1 cellular context compared by ENCODE assay signal in genomic region chr19:41853344-41853743, GRCh38.
TF ChIP-seq lines count a peak whose summit lies in the region.

No MANE protein-coding gene starts in this region.

TF ChIP-seq in K562, 482 proteins besides CTCF, POLR2A, EP300 and RAD21:
- TF ChIP-seq ASH1L (IDR thresholded peaks at IDR 0.05; ENCODE audit: borderline replicate concordance, low read depth, partially characterized antibody): no peak
- TF ChIP-seq, protein P1, sequence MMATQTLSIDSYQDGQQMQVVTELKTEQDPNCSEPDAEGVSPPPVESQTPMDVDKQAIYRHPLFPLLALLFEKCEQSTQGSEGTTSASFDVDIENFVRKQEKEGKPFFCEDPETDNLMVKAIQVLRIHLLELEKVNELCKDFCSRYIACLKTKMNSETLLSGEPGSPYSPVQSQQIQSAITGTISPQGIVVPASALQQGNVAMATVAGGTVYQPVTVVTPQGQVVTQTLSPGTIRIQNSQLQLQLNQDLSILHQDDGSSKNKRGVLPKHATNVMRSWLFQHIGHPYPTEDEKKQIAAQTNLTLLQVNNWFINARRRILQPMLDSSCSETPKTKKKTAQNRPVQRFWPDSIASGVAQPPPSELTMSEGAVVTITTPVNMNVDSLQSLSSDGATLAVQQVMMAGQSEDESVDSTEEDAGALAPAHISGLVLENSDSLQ (IDR thresholded peaks at IDR 0.05): peak; percentile 82
